14 cellular contexts compared by ENCODE assay signal in genomic region chr15:88989578-88989977, GRCh38.
DNase-seq lines count a peak whose midpoint lies in the region; ATAC-seq and TF ChIP-seq lines count a peak whose summit lies in the region.
"Had no signal": no experiment of that assay in that cellular context is flagged by ENCODE, and none has a peak within 500 bp of the region (broad histone marks: within the 10 kb centered on the region; RNA-seq: fewer than 3 reads in every experiment).

No MANE protein-coding gene starts in this region.

- no peaks in the 10 kb centered on the region for H3K79me2 ChIP-seq in hepatocyte

- H3K4me3 ChIP-seq in AG04449 (ENCODE audit: low read depth, low read length), result no peak overlapping the region
- H3K4me3 ChIP-seq in adipocyte (ENCODE audit: low read length), result no peak overlapping the region
- no peak overlapping the region for H3K4me3 ChIP-seq in hepatocyte
- H3K4me3 ChIP-seq: GM12878 had no signal

- H3K4me1 ChIP-seq in adipocyte (ENCODE audit: control insufficient read depth, insufficient read depth, low read length) (peaks cover 14% of the 10 kb centered on the region), hepatocyte (ENCODE audit: insufficient read depth) (peaks cover 36% of the 10 kb centered on the region)
- H3K4me1 ChIP-seq: foreskin keratinocyte had no signal

- H3K9me3 ChIP-seq in adipocyte (ENCODE audit: control insufficient read depth, low read length) (no peaks in the 10 kb centered on the region), hepatocyte (ENCODE audit: low read depth) (no peaks in the 10 kb centered on the region)

- no peak for ATAC-seq in GM18498 (IDR thresholded peaks at IDR 0.05; ENCODE audit: unreplicated experiment)
- ATAC-seq: foreskin keratinocyte, GM12878 had no signal

- 40% methylated on average over 5 of the region's 5 CpGs for WGBS in hepatocyte (ENCODE audit: low lambda C conversion rate, missing lambda C conversion rate)

- H3K9ac ChIP-seq in adipocyte (ENCODE audit: low read length), result no peak overlapping the region

- DNase-seq in AG04449 (ENCODE audit: low read depth, low spot score), result peak; percentile 96
- DNase-seq in HCEC 1CT, result peak; percentile 76
- DNase-seq in adipocyte (ENCODE audit: low read depth), result peak; percentile 66
- DNase-seq in hepatocyte (ENCODE audit: low spot score), result no peak
- no peak for DNase-seq in activated CD4-positive, CD25-positive, alpha-beta regulatory T cell treated with anti-CD3 and anti-CD28 coated beads, Interleukin-2, amount 50 U/mL, for 72 hours
- no peak for DNase-seq in GM20000 (ENCODE audit: low spot score)
- no peak for DNase-seq in stimulated activated CD4-positive, alpha-beta T cell treated with anti-CD3 and anti-CD28 coated beads, Interleukin-12 subunit alpha, Interleukin-12 subunit beta, amount 100 ng/mL, for 4 hours
- DNase-seq: activated gamma-delta T cell; MV-4-11; NK-92 treated with Interleukin-12 subunit alpha and Interleukin-12 subunit beta, amount 100 ng/mL, for 24 hours; stimulated activated naive CD4-positive, alpha-beta T cell treated with Interleukin-2 at 50 U/mL for 16 hours had no signal

- H3K27ac ChIP-seq in hepatocyte, result no peak overlapping the region
- H3K27ac ChIP-seq: foreskin keratinocyte had no signal

- POLR2A ChIA-PET in AG04449 (lab: Yijun Ruan, JAX), result interaction anchor here (0.6 to 3.0 kb wide), 8 partner anchors 13 to 614 kb away, joined by 3 to 16 read pairs (median 4); partner anchors contain the start of gene MFGE8

- H3K36me3 ChIP-seq in adipocyte (ENCODE audit: control insufficient read depth, insufficient read depth, low read length, severe bottlenecking), result no peaks in the 10 kb centered on the region
- no peaks in the 10 kb centered on the region for H3K36me3 ChIP-seq in hepatocyte (replicated peaks; ENCODE audit: insufficient read depth, low read depth)

- CTCF ChIA-PET in AG04449 (lab: Yijun Ruan, JAX), result interaction anchor here (0.8 to 1.9 kb wide), 4 partner anchors 9 to 188 kb away, joined by 3 to 13 read pairs (median 4); no protein-coding TSS in a partner anchor

- no peaks in the 10 kb centered on the region for H3K27me3 ChIP-seq in adipocyte (replicated peaks; ENCODE audit: control insufficient read depth, insufficient read depth, low read length)
- no peaks in the 10 kb centered on the region for H3K27me3 ChIP-seq in hepatocyte

- no peaks in the 10 kb centered on the region for H4K20me1 ChIP-seq in hepatocyte (ENCODE audit: insufficient read depth, poor library complexity, severe bottlenecking)

- H3K4me2 ChIP-seq in hepatocyte, result peak overlapping the region; percentile 30

- H2AFZ ChIP-seq in hepatocyte, result no peak overlapping the region

- TF ChIP-seq CTCF in AG04449 (IDR thresholded peaks at IDR 0.05; ENCODE audit: insufficient read depth, low read length, missing control alignments) (no peak), hepatocyte (IDR thresholded peaks at IDR 0.05; ENCODE audit: poor library complexity) (no peak), GM20000 (IDR thresholded peaks at IDR 0.05; ENCODE audit: extremely low read depth, missing control alignments) (no peak)

- H3K9me2 ChIP-seq in hepatocyte (replicated peaks; ENCODE audit: insufficient read depth), result no peaks in the 10 kb centered on the region

Comparison
In these comparisons a context has a peak if more than half of its experiments do, and no peak if none do; other contexts are left out.
1. DNase-seq: peak in AG04449 (single experiment), HCEC 1CT (single experiment) and adipocyte (single experiment); none in hepatocyte (single experiment), activated CD4-positive, CD25-positive, alpha-beta regulatory T cell treated with anti-CD3 and anti-CD28 coated beads, Interleukin-2, amount 50 U/mL, for 72 hours (single experiment), GM20000 (single experiment) and stimulated activated CD4-positive, alpha-beta T cell treated with anti-CD3 and anti-CD28 coated beads, Interleukin-12 subunit alpha, Interleukin-12 subunit beta, amount 100 ng/mL, for 4 hours (single experiment).